8 cellular contexts compared by ENCODE assay signal in the genomic region with DNA sequence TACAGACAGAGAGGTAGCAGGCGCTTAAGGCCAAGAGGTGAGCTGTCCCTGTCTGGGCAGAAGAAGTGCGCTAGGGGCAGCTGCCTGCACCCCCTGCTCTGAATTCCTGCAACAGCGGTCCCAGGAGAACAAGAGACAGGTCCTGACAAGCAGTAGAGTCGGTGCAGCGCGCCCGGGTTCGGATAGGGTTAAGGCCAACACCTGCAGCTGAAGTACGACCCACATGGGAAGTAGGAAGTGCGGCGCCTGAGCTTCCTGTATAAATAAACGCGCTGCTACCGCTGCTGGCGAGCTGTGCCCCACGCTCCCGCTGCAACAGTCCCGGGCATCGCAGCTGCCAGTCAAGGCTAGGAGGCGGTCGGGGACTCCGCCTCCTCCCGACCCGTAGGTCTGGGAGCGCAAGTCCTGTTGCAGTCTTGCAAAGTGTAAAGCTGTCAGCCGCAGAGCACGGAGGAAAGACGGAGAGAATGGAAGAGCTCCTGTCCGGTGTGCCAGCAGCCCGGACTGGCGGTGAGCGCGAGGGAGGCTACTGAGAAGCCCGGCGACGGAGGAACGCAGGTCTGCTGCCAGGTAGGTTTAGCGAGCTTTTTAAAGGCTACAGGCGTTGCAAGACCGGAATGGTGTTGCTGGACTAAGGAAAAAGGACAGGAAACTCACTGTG. TPM values are rescaled to one million over a fixed set of nuclear protein-coding genes. Genes with fewer than 3 reads are reported as not detected.
A peak's percentile ranks its signal among the peaks of the same experiment; 100 is the strongest.
DNase-seq lines count a peak whose midpoint lies in the region; ATAC-seq and TF ChIP-seq lines count a peak whose summit lies in the region.

Gene RNF144B, plus strand, starts transcription at position 290 of the 661 bp plus-strand sequence. CDS start 12,185 bp downstream, outside the sequence.

- H3K36me3 ChIP-seq in liver (ENCODE audit: control insufficient read depth in 4 of 4, insufficient read depth in 3 of 4, low read depth in 1 of 4, low read length in 3 of 4), result no peaks in the 10 kb centered on the region

- peaks cover 1 to 25% (median 21%) of the 10 kb centered on the region in 4 donors for H3K4me1 ChIP-seq in liver (ENCODE audit: control insufficient read depth in 4 of 4, insufficient read depth in 4 of 4, low read length in 3 of 4)

- peak within 1 kb of the TSS; percentile 92 to 99 for H3K9ac ChIP-seq in liver (ENCODE audit: low read depth in 1 of 2, low read length in 2 of 2)

- TF ChIP-seq CTCF in liver (IDR thresholded peaks at IDR 0.05; ENCODE audit: low read depth, low read length, missing input control), result no peak

- DNase-seq in AG20443 (ENCODE audit: low spot score), result peak; percentile 87
- DNase-seq in NCI-H524 treated with DMSO at 0.1 percent for 48 hours (lab: John Stamatoyannopoulos, UW), result peak; percentile 79
- DNase-seq in activated CD4-positive, alpha-beta T cell treated with anti-CD3 and anti-CD28 coated beads, Interleukin-2, amount 50 U/mL, for 4 hours, result peak; percentile 52 to 57
- DNase-seq in dermis microvascular lymphatic vessel endothelial cell (ENCODE audit: low read depth in 2 of 2), result peak; percentile 48 to 94
- DNase-seq in stimulated activated CD4-positive, alpha-beta T cell treated with anti-CD3 and anti-CD28 coated beads, Interleukin-4, amount 100 ng/mL, for 24 hours, result peak; percentile 65

- TF ChIP-seq RAD21 in liver (IDR thresholded peaks at IDR 0.05), result peak; percentile 53 to 65

- peak within 1 kb of the TSS; percentile 69 to 98 (median 92) for H3K4me3 ChIP-seq in liver (ENCODE audit: low read depth in 1 of 3, low read length in 3 of 3)

- peak; percentile 95 for ATAC-seq in GM19324 (IDR thresholded peaks at IDR 0.05; ENCODE audit: low FRiP score, unreplicated experiment)
- ATAC-seq in HG03457 (IDR thresholded peaks at IDR 0.05; ENCODE audit: unreplicated experiment), result peak; percentile 93

- WGBS in liver, result 2% methylated on average over 40 of the region's 40 CpGs

- H3K9me3 ChIP-seq in liver (ENCODE audit: control insufficient read depth in 4 of 4, low read length in 3 of 4), result no peaks in the 10 kb centered on the region

- H3K27me3 ChIP-seq in liver (ENCODE audit: control insufficient read depth in 4 of 4, insufficient read depth in 4 of 4, low read length in 3 of 4), result no peaks in the 10 kb centered on the region

- peak within 1 kb of the TSS; percentile 85 to 97 for H3K27ac ChIP-seq in liver (ENCODE audit: low read depth in 1 of 2, low read length in 2 of 2)

TF ChIP-seq in liver, 16 proteins besides CTCF, POLR2A, EP300 and RAD21:
- TF ChIP-seq EGR1 (IDR thresholded peaks at IDR 0.05; ENCODE audit: low read depth in 2 of 2) (peak; percentile 92 to 93), GABPA (IDR thresholded peaks at IDR 0.05 in 1 of 2, conservative IDR thresholded peaks at IDR 0.05 in 1 of 2) (peak in 1 of 2 donors; percentile 82), REST (IDR thresholded peaks at IDR 0.05) (peak; percentile 91), TAF1 (conservative IDR thresholded peaks at IDR 0.05) (peak; percentile 97), YY1 (IDR thresholded peaks at IDR 0.05) (peak; percentile 87), RXRA (IDR thresholded peaks at IDR 0.05) (peak; percentile 65 to 70), HNF4A (conservative IDR thresholded peaks at IDR 0.05) (peak; percentile 46 to 54), FOXA1 (IDR thresholded peaks at IDR 0.05) (no peak), FOXA2 (IDR thresholded peaks at IDR 0.05) (peak; percentile 52), ZBTB33 (IDR thresholded peaks at IDR 0.05) (no peak), NR2F2 (IDR thresholded peaks at IDR 0.05) (peak; percentile 39), JUND (IDR thresholded peaks at IDR 0.05) (peak in 1 of 2 donors; percentile 58), HNF4G (IDR thresholded peaks at IDR 0.05) (peak; percentile 12), SP1 (IDR thresholded peaks at IDR 0.05) (peak; percentile 73)
- TF ChIP-seq, protein P1, sequence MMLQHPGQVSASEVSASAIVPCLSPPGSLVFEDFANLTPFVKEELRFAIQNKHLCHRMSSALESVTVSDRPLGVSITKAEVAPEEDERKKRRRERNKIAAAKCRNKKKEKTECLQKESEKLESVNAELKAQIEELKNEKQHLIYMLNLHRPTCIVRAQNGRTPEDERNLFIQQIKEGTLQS (IDR thresholded peaks at IDR 0.05), result no peak
- TF ChIP-seq, protein P2, sequence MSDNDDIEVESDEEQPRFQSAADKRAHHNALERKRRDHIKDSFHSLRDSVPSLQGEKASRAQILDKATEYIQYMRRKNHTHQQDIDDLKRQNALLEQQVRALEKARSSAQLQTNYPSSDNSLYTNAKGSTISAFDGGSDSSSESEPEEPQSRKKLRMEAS (IDR thresholded peaks at IDR 0.05), result peak; percentile 98

RNA-seq across cellular contexts. Expression of gene RNF144B, which starts in this region (rescaled TPM):
- total RNA-seq in dermis microvascular lymphatic vessel endothelial cell (12.0 and 13.9 TPM in 2 replicates), liver (10 to 100 TPM in 1 of 2 donors, 1 to 10 TPM in 1; 5.9 to 15.1 TPM)
- 1 to 10 TPM; 3.0 to 9.3 TPM for polyA plus RNA-seq in liver

Comparison
In these comparisons a context has a peak if more than half of its experiments do, and no peak if none do; other contexts are left out.
1. Peak in every context shown above with its lines: DNase-seq, ATAC-seq, H3K4me3 ChIP-seq and H3K27ac ChIP-seq.